17 cellular contexts compared by ENCODE assay signal in genomic region chr9:19460258-19460657, GRCh38. TPM values are rescaled to one million over a fixed set of nuclear protein-coding genes. Genes with fewer than 3 reads are reported as not detected.
DNase-seq lines count a peak whose midpoint lies in the region; ATAC-seq, FAIRE-seq and TF ChIP-seq lines count a peak whose summit lies in the region.
"Had no signal": no experiment of that assay in that cellular context is flagged by ENCODE, and none has a peak within 500 bp of the region (broad histone marks: within the 10 kb centered on the region; RNA-seq: fewer than 3 reads in every experiment).

No MANE protein-coding gene starts in this region.

- no peak overlapping the region for H2BK5ac ChIP-seq in mesenchymal stem cell (ENCODE audit: low read depth, low read length, poor library complexity, severe bottlenecking)

- no peaks in the 10 kb centered on the region for H3K36me3 Mint-ChIP-seq in activated naive CD4-positive, alpha-beta T cell treated with anti-CD3 and anti-CD28 coated beads, Interleukin-2, amount 50 U/mL, for 72 hours
- H3K36me3 Mint-ChIP-seq: CD4-positive, alpha-beta memory T cell had no signal

- H3K9me3 ChIP-seq in mesenchymal stem cell (ENCODE audit: control insufficient read depth, low read length): no peaks in the 10 kb centered on the region
- H3K9me3 ChIP-seq: A549, BE2C, HAP-1 had no signal

- no peak overlapping the region for H3K4me2 ChIP-seq in mesenchymal stem cell (ENCODE audit: low read length, poor library complexity, severe bottlenecking)
- H3K4me2 ChIP-seq: A549 had no signal

- no peak for TF ChIP-seq CTCF in bronchial epithelial cell (IDR thresholded peaks at IDR 0.05; ENCODE audit: insufficient read depth, low read length, severe bottlenecking)

- no peak for ATAC-seq in activated naive CD4-positive, alpha-beta T cell treated with anti-CD3 and anti-CD28 coated beads, Interleukin-2, amount 50 U/mL, for 72 hours
- ATAC-seq: A549 had no signal

- no peak overlapping the region for H3K14ac ChIP-seq in mesenchymal stem cell (ENCODE audit: low read length in 2 of 2)

- no peak overlapping the region for H3K18ac ChIP-seq in mesenchymal stem cell (ENCODE audit: low read depth in 1 of 2, low read length in 2 of 2)

- FAIRE-seq in bronchial epithelial cell (lab: Jason Lieb, UNC): peak; percentile 55
- FAIRE-seq: A549, GM19239, HTR-8/SVneo had no signal

- H3K9me3 Mint-ChIP-seq in activated naive CD4-positive, alpha-beta T cell treated with anti-CD3 and anti-CD28 coated beads, Interleukin-2, amount 50 U/mL, for 72 hours: no peaks in the 10 kb centered on the region

- no peaks in the 10 kb centered on the region for H3K27me3 ChIP-seq in bronchial epithelial cell (ENCODE audit: control insufficient read depth, insufficient read depth, low read length)
- peaks cover 0 to 10% of the 10 kb centered on the region in 2 experiments for H3K27me3 ChIP-seq in mesenchymal stem cell (ENCODE audit: control insufficient read depth in 1 of 2, insufficient read depth in 1 of 2, low read length in 2 of 2)
- H3K27me3 ChIP-seq: BE2C had no signal

- peak; percentile 86 for DNase-seq in NCI-H82 (lab: John Stamatoyannopoulos, UW)
- DNase-seq in bronchial epithelial cell (ENCODE audit: low read depth): no peak
- no peak for DNase-seq in mesenchymal stem cell
- DNase-seq in SIG-M5 (lab: John Stamatoyannopoulos, UW): no peak
- DNase-seq in activated naive CD4-positive, alpha-beta T cell treated with anti-CD3 and anti-CD28 coated beads, Interleukin-2, amount 50 U/mL, for 72 hours (ENCODE audit: low spot score in 2 of 2): no peak
- DNase-seq in globus pallidus (ENCODE audit: low spot score): no peak
- DNase-seq in activated CD8-positive, alpha-beta memory T cell treated with anti-CD3 and anti-CD28 coated beads for 24 hours: no peak
- DNase-seq: BE2C; CD4-positive, alpha-beta memory T cell; DMS53; GF-D8; GOT3 had no signal

- H2BK120ac ChIP-seq in mesenchymal stem cell (ENCODE audit: low read depth, low read length): no peak overlapping the region

- H2BK12ac ChIP-seq in mesenchymal stem cell (ENCODE audit: low read length in 2 of 2): no peak overlapping the region

- 92% methylated on average over 6 of the region's 6 CpGs for WGBS in mesenchymal stem cell

- no peak overlapping the region for H2AK5ac ChIP-seq in mesenchymal stem cell (ENCODE audit: low read length, severe bottlenecking)

- H3K36me3 ChIP-seq in bronchial epithelial cell (ENCODE audit: control insufficient read depth, insufficient read depth, low read length) (no peaks in the 10 kb centered on the region), mesenchymal stem cell (ENCODE audit: control insufficient read depth in 1 of 2, insufficient read depth in 2 of 2, low read depth in 1 of 2, low read length in 2 of 2) (no peaks in the 10 kb centered on the region)
- H3K36me3 ChIP-seq: BE2C, HAP-1 had no signal

- H2BK15ac ChIP-seq in mesenchymal stem cell (ENCODE audit: low read depth, poor library complexity, severe bottlenecking): no peak overlapping the region

- H3K9ac ChIP-seq in mesenchymal stem cell (ENCODE audit: low read length): peak overlapping the region; percentile 23

- no peak overlapping the region for H3K4ac ChIP-seq in mesenchymal stem cell (ENCODE audit: low read depth in 1 of 2, low read length in 2 of 2)

- H3K4me3 ChIP-seq in bronchial epithelial cell (ENCODE audit: low read depth, low read length): no peak overlapping the region
- H3K4me3 ChIP-seq in mesenchymal stem cell (ENCODE audit: insufficient read depth in 1 of 2, low read depth in 1 of 2, low read length in 2 of 2): no peak overlapping the region
- H3K4me3 ChIP-seq: A549, HAP-1 had no signal

- no peak overlapping the region for H4K91ac ChIP-seq in mesenchymal stem cell (ENCODE audit: low read length)

- H3K27ac Mint-ChIP-seq in activated naive CD4-positive, alpha-beta T cell treated with anti-CD3 and anti-CD28 coated beads, Interleukin-2, amount 50 U/mL, for 72 hours: no peak overlapping the region
- H3K27ac Mint-ChIP-seq: CD4-positive, alpha-beta memory T cell had no signal

- H3K23ac ChIP-seq in mesenchymal stem cell (ENCODE audit: low read length in 2 of 2): no peak overlapping the region

- H4K8ac ChIP-seq in mesenchymal stem cell (ENCODE audit: low read length): no peak overlapping the region

- H3K4me1 ChIP-seq in mesenchymal stem cell (ENCODE audit: control insufficient read depth, insufficient read depth, low read depth, low read length): peaks cover 10% of the 10 kb centered on the region
- H3K4me1 ChIP-seq: BE2C, HAP-1 had no signal

- no peak overlapping the region for H3K27ac ChIP-seq in mesenchymal stem cell (ENCODE audit: low read length, poor library complexity, severe bottlenecking)
- H3K27ac ChIP-seq: A549, C4-2B had no signal

- no peak overlapping the region for H2AFZ ChIP-seq in mesenchymal stem cell (ENCODE audit: low read depth, low read length)

- no peaks in the 10 kb centered on the region for H3K79me1 ChIP-seq in mesenchymal stem cell (replicated peaks; ENCODE audit: low read length, poor library complexity, severe bottlenecking)

RNA-seq across cellular contexts. Expression of gene ACER2, which starts 51.4 kb away (rescaled TPM):
- total RNA-seq in bronchial epithelial cell: 5.8 and 5.9 TPM in 2 replicates
- polyA plus RNA-seq in mesenchymal stem cell (2013, experiment 1 of 2): 2.0 TPM
- 2.2 TPM for polyA plus RNA-seq in mesenchymal stem cell (2013, experiment 2 of 2)
- 1 to 10 TPM; 1.2 to 4.3 TPM for total RNA-seq in activated naive CD4-positive, alpha-beta T cell treated with anti-CD3 and anti-CD28 coated beads, Interleukin-2, amount 50 U/mL, for 72 hours
